In genomic region chr15:22979699-22980188, GRCh38 we compare ENCODE assay signal across 8 cellular contexts. TPM values are rescaled to one million over a fixed set of nuclear protein-coding genes. Genes with fewer than 3 reads are reported as not detected.
DNase-seq lines count a peak whose midpoint lies in the region; ATAC-seq lines count a peak whose summit lies in the region.

No MANE protein-coding gene starts in this region.

- H3K36me3 ChIP-seq in mesodermal cell (ENCODE audit: control insufficient read depth, insufficient read depth, low read length) (peaks cover 5% of the 10 kb centered on the region), urinary bladder (ENCODE audit: insufficient read depth) (no peaks in the 10 kb centered on the region)

- peak; percentile 18 for ATAC-seq in HG02852 (IDR thresholded peaks at IDR 0.05; ENCODE audit: unreplicated experiment)
- ATAC-seq in effector memory CD8-positive, alpha-beta T cell (replicated peaks) = peak; percentile 20

- DNase-seq in DMS53 (lab: John Stamatoyannopoulos, UW) (peak; percentile 56), DMS53 treated with DMSO at 0.1 percent for 48 hours (lab: John Stamatoyannopoulos, UW; ENCODE audit: unreplicated experiment) (no peak), SW480 (ENCODE audit: low spot score) (peak; percentile 10), NCI-H2196 treated with DMSO at 0.1 percent for 48 hours (lab: John Stamatoyannopoulos, UW; ENCODE audit: unreplicated experiment) (no peak)
- no peak for DNase-seq in effector memory CD8-positive, alpha-beta T cell

- peak overlapping the region; percentile 66 for H3K27ac ChIP-seq in mesodermal cell (ENCODE audit: low read depth, low read length, severe bottlenecking)
- H3K27ac ChIP-seq in urinary bladder (ENCODE audit: low read depth) = peak overlapping the region; percentile 70

- H3K4me1 Mint-ChIP-seq in effector memory CD8-positive, alpha-beta T cell (ENCODE audit: low read depth in 2 of 2) = peaks cover 12 to 14% of the 10 kb centered on the region in 2 donors

- H3K27me3 Mint-ChIP-seq in effector memory CD8-positive, alpha-beta T cell = peaks cover 18 to 21% of the 10 kb centered on the region in 2 donors

- H3K36me3 Mint-ChIP-seq in effector memory CD8-positive, alpha-beta T cell (ENCODE audit: insufficient read depth) = peaks cover 3% of the 10 kb centered on the region

- no peaks in the 10 kb centered on the region for H3K9me3 Mint-ChIP-seq in effector memory CD8-positive, alpha-beta T cell

- H3K9me3 ChIP-seq in mesodermal cell (ENCODE audit: control insufficient read depth, low read length) = no peaks in the 10 kb centered on the region

- H3K4me3 Mint-ChIP-seq in effector memory CD8-positive, alpha-beta T cell = peak overlapping the region; percentile 84 to 90

- H3K4me1 ChIP-seq in mesodermal cell (ENCODE audit: control insufficient read depth, insufficient read depth, low read length, poor library complexity, severe bottlenecking) = peaks cover 10% of the 10 kb centered on the region
- no peaks in the 10 kb centered on the region for H3K4me1 ChIP-seq in urinary bladder (ENCODE audit: insufficient read depth)

- WGBS in mesodermal cell (ENCODE audit: insufficient coverage in 2 of 2), 2 experiments = 0 to 1% methylated on average over 35 to 40 of the region's 49 CpGs
- WGBS in urinary bladder = 1% methylated on average over 49 of the region's 49 CpGs

- H3K4me3 ChIP-seq in mesodermal cell (ENCODE audit: extremely low read depth, insufficient read depth, low read length, poor library complexity, severe bottlenecking) = peak overlapping the region; percentile 85
- H3K4me3 ChIP-seq in urinary bladder (ENCODE audit: low read depth, low read length) = peak overlapping the region; percentile 91

- peak overlapping the region in 1 of 2 donors; percentile 68 for H3K27ac Mint-ChIP-seq in effector memory CD8-positive, alpha-beta T cell

RNA-seq across cellular contexts. Expression of gene CYFIP1, which starts 0.4 kb away (rescaled TPM):
- 105 TPM for polyA plus RNA-seq in mesodermal cell (2013, experiment 1 of 2)
- polyA plus RNA-seq in mesodermal cell (2013, experiment 2 of 2) = 88.7 TPM
- 85.0 TPM for total RNA-seq in urinary bladder
- 49.6 TPM for polyA plus RNA-seq in urinary bladder

RNA-seq across cellular contexts. Expression of gene TUBGCP5, which starts 59.6 kb away (rescaled TPM):
- 13.8 TPM for polyA plus RNA-seq in mesodermal cell (2013, experiment 1 of 2)
- 13.3 TPM for polyA plus RNA-seq in mesodermal cell (2013, experiment 2 of 2)
- 45.8 TPM for total RNA-seq in urinary bladder
- 11.3 TPM for polyA plus RNA-seq in urinary bladder

Comparison
In these comparisons a context has a peak if more than half of its experiments do, and no peak if none do; other contexts are left out.
1. DNase-seq: peak in DMS53 (single experiment) and SW480 (single experiment); none in DMS53 treated with DMSO at 0.1 percent for 48 hours (single experiment), effector memory CD8-positive, alpha-beta T cell (0 of 3) and NCI-H2196 treated with DMSO at 0.1 percent for 48 hours (single experiment).